In the genomic region with DNA sequence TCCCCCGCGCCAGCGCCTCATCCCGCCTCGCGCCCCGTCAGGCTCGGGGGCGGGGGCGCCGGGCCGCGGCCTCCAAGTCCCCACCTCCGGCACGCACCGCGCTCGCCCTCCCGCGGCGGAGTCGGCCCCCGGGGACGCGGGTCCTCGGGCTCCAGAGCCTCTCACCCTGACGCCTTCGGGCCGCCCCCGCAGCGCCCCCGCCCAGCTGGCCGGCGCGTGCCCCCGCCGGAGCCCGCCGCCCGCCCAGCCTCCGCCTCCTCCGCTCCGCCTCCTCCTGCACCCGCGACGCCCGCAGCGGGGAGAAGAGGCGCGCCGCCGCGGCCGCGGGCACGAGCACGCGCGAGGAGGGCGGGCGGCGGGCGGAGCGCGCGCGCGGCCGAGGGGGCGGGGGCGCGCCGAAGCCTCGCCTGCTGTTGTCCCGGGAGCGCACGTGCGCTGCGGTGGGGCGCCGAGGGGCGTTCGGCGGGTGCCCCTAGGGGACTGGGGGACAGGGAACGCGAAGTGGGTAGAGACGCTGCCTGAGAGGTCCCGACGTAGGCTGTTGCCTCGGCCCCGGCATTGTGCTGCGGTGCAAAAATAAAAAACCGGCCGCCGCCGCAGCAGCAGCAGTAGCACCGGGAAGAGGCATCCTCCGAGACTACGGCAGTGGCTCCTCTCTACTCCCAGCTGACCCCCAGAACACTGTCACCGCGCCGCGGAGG, we compare ENCODE assay signal across 8 cellular contexts.
A peak's percentile ranks its signal among the peaks of the same experiment; 100 is the strongest.
DNase-seq lines count a peak whose midpoint lies in the region; FAIRE-seq and TF ChIP-seq lines count a peak whose summit lies in the region.

No MANE protein-coding gene starts in this region.

- H3K4me3 ChIP-seq in WI38 (ENCODE audit: low read depth, low read length): peak overlapping the region; percentile 66
- peak overlapping the region; percentile 64 for H3K4me3 ChIP-seq in bronchial epithelial cell (ENCODE audit: low read depth, low read length)
- peak overlapping the region; percentile 61 for H3K4me3 ChIP-seq in smooth muscle cell

- peak overlapping the region; percentile 2 for H3K9ac ChIP-seq in smooth muscle cell (ENCODE audit: low read depth)

- no peaks in the 10 kb centered on the region for H3K9me3 ChIP-seq in smooth muscle cell (replicated peaks; ENCODE audit: low read depth)

- peaks cover 41% of the 10 kb centered on the region for H4K20me1 ChIP-seq in smooth muscle cell (ENCODE audit: low read depth)

- DNase-seq in DMS114 treated with DMSO at 0.1 percent for 48 hours (lab: John Stamatoyannopoulos, UW; ENCODE audit: unreplicated experiment) (peak; percentile 14), HCEC 1CT (peak; percentile 76), NCI-H128 (lab: John Stamatoyannopoulos, UW; ENCODE audit: unreplicated experiment) (peak; percentile 15), bronchial epithelial cell (ENCODE audit: low read depth) (peak; percentile 21), iris pigment epithelial cell (ENCODE audit: low read depth) (peak; percentile 79), smooth muscle cell (lab: John Stamatoyannopoulos, UW; ENCODE audit: unreplicated experiment) (peak; percentile 36), NCI-H187 treated with DMSO at 0.1 percent for 48 hours (lab: John Stamatoyannopoulos, UW) (no peak)

- no peaks in the 10 kb centered on the region for H3K36me3 ChIP-seq in bronchial epithelial cell (ENCODE audit: control insufficient read depth, insufficient read depth, low read length)
- no peaks in the 10 kb centered on the region for H3K36me3 ChIP-seq in smooth muscle cell (ENCODE audit: low read depth)

- H2AFZ ChIP-seq in smooth muscle cell (ENCODE audit: low read depth): peak overlapping the region; percentile 75

- H3K4me2 ChIP-seq in smooth muscle cell: peak overlapping the region; percentile 86

- H3K79me2 ChIP-seq in smooth muscle cell (ENCODE audit: low read depth): peaks cover 41% of the 10 kb centered on the region

- FAIRE-seq in bronchial epithelial cell (lab: Jason Lieb, UNC): no peak

- peaks cover 9% of the 10 kb centered on the region for H3F3A ChIP-seq in smooth muscle cell (ENCODE audit: low read depth)

- TF ChIP-seq CTCF in WI38 (IDR thresholded peaks at IDR 0.05; ENCODE audit: low read depth, low read length) (no peak), bronchial epithelial cell (IDR thresholded peaks at IDR 0.05; ENCODE audit: insufficient read depth, low read length, severe bottlenecking) (no peak), smooth muscle cell (IDR thresholded peaks at IDR 0.05; ENCODE audit: borderline replicate concordance, insufficient read depth, poor library complexity, severe bottlenecking) (no peak)

- WGBS in smooth muscle cell (ENCODE audit: low lambda C conversion rate): 2% methylated on average over 50 of the region's 103 CpGs

- H3K27ac ChIP-seq in smooth muscle cell (ENCODE audit: low read depth): peak overlapping the region; percentile 45

- no peaks in the 10 kb centered on the region for H3K27me3 ChIP-seq in bronchial epithelial cell (ENCODE audit: control insufficient read depth, insufficient read depth, low read length)
- H3K27me3 ChIP-seq in smooth muscle cell (ENCODE audit: low read depth): no peaks in the 10 kb centered on the region

- peaks cover 9% of the 10 kb centered on the region for H3K4me1 ChIP-seq in smooth muscle cell (ENCODE audit: low read depth)
